1 cellular context compared by ENCODE assay signal in the genomic region with DNA sequence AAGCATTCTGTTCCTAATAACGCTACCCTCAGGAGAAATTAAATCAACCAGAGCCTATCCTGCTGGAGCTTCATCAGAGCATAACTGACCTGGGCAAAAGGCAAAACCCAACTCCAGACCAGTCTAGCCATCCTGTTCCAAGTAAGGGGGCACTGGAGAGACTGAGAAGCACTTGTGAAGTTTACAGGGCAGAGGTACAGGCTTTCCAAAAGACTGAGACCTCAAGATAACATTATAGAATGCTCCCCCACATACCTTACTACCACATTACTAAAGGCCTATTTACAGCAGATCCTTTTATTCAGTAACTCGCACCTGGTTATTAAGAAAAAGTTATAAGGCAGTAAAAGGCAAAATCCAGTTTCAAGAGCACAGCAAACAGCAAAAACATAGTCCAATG.
TF ChIP-seq lines count a peak whose summit lies in the region.

No MANE protein-coding gene starts in this region.

TF ChIP-seq in GM12878, 131 proteins besides CTCF, POLR2A, EP300 and RAD21:
- TF ChIP-seq PBX3 (IDR thresholded peaks at IDR 0.05; ENCODE audit: insufficient replicate concordance, low read depth, low read length): no peak
- no peak for TF ChIP-seq MAX (IDR thresholded peaks at IDR 0.05; ENCODE audit: low read depth, low read length)
- TF ChIP-seq RBBP5 (conservative IDR thresholded peaks at IDR 0.05): no peak
- TF ChIP-seq NR2C2 (IDR thresholded peaks at IDR 0.05; ENCODE audit: borderline replicate concordance, control insufficient read depth, insufficient read length, low read depth): no peak
- TF ChIP-seq TARDBP (IDR thresholded peaks at IDR 0.05; ENCODE audit: borderline replicate concordance): no peak
- no peak for TF ChIP-seq RAD51 (IDR thresholded peaks at IDR 0.05)
- TF ChIP-seq RUNX3 (IDR thresholded peaks at IDR 0.05; ENCODE audit: low read length): no peak
- TF ChIP-seq TCF12 (IDR thresholded peaks at IDR 0.05; ENCODE audit: low read depth, low read length): no peak
- TF ChIP-seq YBX1 (IDR thresholded peaks at IDR 0.05): no peak
- TF ChIP-seq NFXL1 (IDR thresholded peaks at IDR 0.05; ENCODE audit: borderline replicate concordance): no peak
- no peak for TF ChIP-seq SMARCA5 (IDR thresholded peaks at IDR 0.05)
- TF ChIP-seq EGR1 (IDR thresholded peaks at IDR 0.05; ENCODE audit: borderline replicate concordance in 1 of 2, low read depth in 2 of 2, low read length in 2 of 2): no peak
- no peak for TF ChIP-seq SRF (IDR thresholded peaks at IDR 0.05; ENCODE audit: low read depth in 2 of 2, low read length in 2 of 2)
- TF ChIP-seq ZBTB40 (IDR thresholded peaks at IDR 0.05; ENCODE audit: borderline replicate concordance): no peak
- TF ChIP-seq, protein P1, sequence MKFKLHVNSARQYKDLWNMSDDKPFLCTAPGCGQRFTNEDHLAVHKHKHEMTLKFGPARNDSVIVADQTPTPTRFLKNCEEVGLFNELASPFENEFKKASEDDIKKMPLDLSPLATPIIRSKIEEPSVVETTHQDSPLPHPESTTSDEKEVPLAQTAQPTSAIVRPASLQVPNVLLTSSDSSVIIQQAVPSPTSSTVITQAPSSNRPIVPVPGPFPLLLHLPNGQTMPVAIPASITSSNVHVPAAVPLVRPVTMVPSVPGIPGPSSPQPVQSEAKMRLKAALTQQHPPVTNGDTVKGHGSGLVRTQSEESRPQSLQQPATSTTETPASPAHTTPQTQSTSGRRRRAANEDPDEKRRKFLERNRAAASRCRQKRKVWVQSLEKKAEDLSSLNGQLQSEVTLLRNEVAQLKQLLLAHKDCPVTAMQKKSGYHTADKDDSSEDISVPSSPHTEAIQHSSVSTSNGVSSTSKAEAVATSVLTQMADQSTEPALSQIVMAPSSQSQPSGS (IDR thresholded peaks at IDR 0.05; ENCODE audit: low read length): no peak; the same call in 1 of the 2 replicates
